In genomic region chr7:2928256-2928612, GRCh38 we compare ENCODE assay signal across 19 cellular contexts.
DNase-seq lines count a peak whose midpoint lies in the region; ATAC-seq, FAIRE-seq and TF ChIP-seq lines count a peak whose summit lies in the region.
"Had no signal": no experiment of that assay in that cellular context is flagged by ENCODE, and none has a peak within 500 bp of the region (broad histone marks: within the 10 kb centered on the region; RNA-seq: fewer than 3 reads in every experiment).

No MANE protein-coding gene starts in this region.

- no peak for TF ChIP-seq POLR2A in suprapubic skin (IDR thresholded peaks at IDR 0.05)

- no peak overlapping the region for H2AFZ ChIP-seq in mesenchymal stem cell (ENCODE audit: low read depth, low read length)

- no peaks in the 10 kb centered on the region for H3K9me3 Mint-ChIP-seq in immature natural killer cell
- H3K9me3 Mint-ChIP-seq in endothelial cell (ENCODE audit: unreplicated experiment): no peaks in the 10 kb centered on the region
- H3K9me3 Mint-ChIP-seq: HFFc6 had no signal

- DNase-seq in cardiac septum (ENCODE audit: low spot score) (peak; percentile 47), Right ventricle myocardium inferior (ENCODE audit: missing footprints) (no peak), RWPE2 (ENCODE audit: low spot score) (peak; percentile 45), kidney (peak; percentile 46), suprapubic skin (ENCODE audit: low spot score in 2 of 2) (peak; percentile 45 to 66), mesenchymal stem cell (no peak), immature natural killer cell (no peak), endothelial cell (ENCODE audit: low spot score) (no peak)
- DNase-seq: GF-D8, GOT3, HFFc6, Karpas-422, MM.1S, NCI-H2227 treated with DMSO at 0.1 percent for 48 hours, NCI-H524 treated with DMSO at 0.1 percent for 48 hours had no signal

- H4K8ac ChIP-seq in mesenchymal stem cell (ENCODE audit: low read length): no peak overlapping the region

- TF ChIP-seq CTCF in RWPE2 (IDR thresholded peaks at IDR 0.05; ENCODE audit: poor library complexity, severe bottlenecking): no peak
- TF ChIP-seq CTCF in kidney (IDR thresholded peaks at IDR 0.05; ENCODE audit: borderline replicate concordance, extremely low read depth, insufficient read depth): no peak
- TF ChIP-seq CTCF in suprapubic skin (IDR thresholded peaks at IDR 0.05): no peak
- no peak for TF ChIP-seq CTCF in endothelial cell (IDR thresholded peaks at IDR 0.05; ENCODE audit: unreplicated experiment)

- peaks cover 9 to 24% (median 18%) of the 10 kb centered on the region in 3 donors for H3K36me3 Mint-ChIP-seq in immature natural killer cell
- H3K36me3 Mint-ChIP-seq in endothelial cell (ENCODE audit: low read depth, unreplicated experiment): peaks cover 5% of the 10 kb centered on the region

- no peak overlapping the region for H2BK120ac ChIP-seq in mesenchymal stem cell (ENCODE audit: low read depth, low read length)

- H3K14ac ChIP-seq in mesenchymal stem cell (ENCODE audit: low read length in 2 of 2): no peak overlapping the region

- FAIRE-seq in kidney (lab: Jason Lieb, UNC): no peak
- FAIRE-seq: A549, GM12891, RCC 7860 had no signal

- no peaks in the 10 kb centered on the region for H3K27me3 ChIP-seq in RWPE2 (ENCODE audit: insufficient read depth, poor library complexity, severe bottlenecking)
- peaks cover 76% of the 10 kb centered on the region for H3K27me3 ChIP-seq in suprapubic skin
- H3K27me3 ChIP-seq in mesenchymal stem cell (ENCODE audit: control insufficient read depth in 1 of 2, insufficient read depth in 1 of 2, low read length in 2 of 2): peaks cover 13 to 62% of the 10 kb centered on the region in 2 experiments

- H3K4me1 ChIP-seq in RWPE2 (ENCODE audit: insufficient read depth, poor library complexity, severe bottlenecking) (peaks cover 5% of the 10 kb centered on the region), kidney (ENCODE audit: control insufficient read depth in 1 of 2, insufficient read depth in 1 of 2, low read depth in 1 of 2, low read length in 2 of 2) (no peaks in the 10 kb centered on the region), suprapubic skin (no peaks in the 10 kb centered on the region), mesenchymal stem cell (ENCODE audit: control insufficient read depth, insufficient read depth, low read depth, low read length) (no peaks in the 10 kb centered on the region)

- H3K27ac Mint-ChIP-seq in immature natural killer cell: no peak overlapping the region
- H3K27ac Mint-ChIP-seq in endothelial cell (ENCODE audit: unreplicated experiment): no peak overlapping the region
- H3K27ac Mint-ChIP-seq: HFFc6 had no signal

- H3K9me3 ChIP-seq in RWPE2 (ENCODE audit: severe bottlenecking) (no peaks in the 10 kb centered on the region), kidney (ENCODE audit: control insufficient read depth in 1 of 2, low read length in 2 of 2) (no peaks in the 10 kb centered on the region), suprapubic skin (no peaks in the 10 kb centered on the region), mesenchymal stem cell (ENCODE audit: control insufficient read depth, low read length) (no peaks in the 10 kb centered on the region)
- H3K9me3 ChIP-seq: A549 had no signal

- H3K18ac ChIP-seq in mesenchymal stem cell (ENCODE audit: low read depth in 1 of 2, low read length in 2 of 2): no peak overlapping the region

- no peaks in the 10 kb centered on the region for H3K79me1 ChIP-seq in mesenchymal stem cell (replicated peaks; ENCODE audit: low read length, poor library complexity, severe bottlenecking)

- H3K4ac ChIP-seq in mesenchymal stem cell (ENCODE audit: low read depth in 1 of 2, low read length in 2 of 2): no peak overlapping the region

- no peak overlapping the region for H2AK5ac ChIP-seq in mesenchymal stem cell (ENCODE audit: low read length, severe bottlenecking)

- no CpG with 5 or more reads among the region's 10 CpGs for WGBS in suprapubic skin
- WGBS in mesenchymal stem cell: 93% methylated on average over 10 of the region's 10 CpGs

- no peak for TF ChIP-seq EP300 in suprapubic skin (IDR thresholded peaks at IDR 0.05)

- ATAC-seq in Right ventricle myocardium inferior (no peak), RWPE2 (ENCODE audit: low read depth) (no peak)
- ATAC-seq: A549 had no signal

- H4K91ac ChIP-seq in mesenchymal stem cell (ENCODE audit: low read length): no peak overlapping the region

- peaks cover 4 to 25% (median 10%) of the 10 kb centered on the region in 3 donors for H3K27me3 Mint-ChIP-seq in immature natural killer cell (ENCODE audit: low read depth in 3 of 3)
- H3K27me3 Mint-ChIP-seq in endothelial cell (ENCODE audit: unreplicated experiment): peaks cover 1% of the 10 kb centered on the region

- no peak overlapping the region for H2BK5ac ChIP-seq in mesenchymal stem cell (ENCODE audit: low read depth, low read length, poor library complexity, severe bottlenecking)

- H3K27ac ChIP-seq in RWPE2 (ENCODE audit: poor library complexity, severe bottlenecking): no peak overlapping the region
- H3K27ac ChIP-seq in kidney (ENCODE audit: low read depth in 2 of 2, low read length in 2 of 2): no peak overlapping the region
- no peak overlapping the region for H3K27ac ChIP-seq in suprapubic skin
- no peak overlapping the region for H3K27ac ChIP-seq in mesenchymal stem cell (ENCODE audit: low read length, poor library complexity, severe bottlenecking)
- H3K27ac ChIP-seq: A549, C4-2B had no signal

- no peak overlapping the region for H2BK12ac ChIP-seq in mesenchymal stem cell (ENCODE audit: low read length in 2 of 2)

- no peak overlapping the region for H3K23ac ChIP-seq in mesenchymal stem cell (ENCODE audit: low read length in 2 of 2)

- H3K4me3 ChIP-seq in RWPE2 (ENCODE audit: severe bottlenecking) (no peak overlapping the region), kidney (ENCODE audit: low read length in 2 of 2) (no peak overlapping the region), suprapubic skin (no peak overlapping the region), mesenchymal stem cell (ENCODE audit: insufficient read depth in 1 of 2, low read depth in 1 of 2, low read length in 2 of 2) (no peak overlapping the region)
- H3K4me3 ChIP-seq: A549 had no signal

- H3K36me3 ChIP-seq in RWPE2 (ENCODE audit: low read depth) (no peaks in the 10 kb centered on the region), kidney (ENCODE audit: control insufficient read depth in 1 of 2, insufficient read depth in 2 of 2, low read length in 2 of 2) (no peaks in the 10 kb centered on the region), suprapubic skin (no peaks in the 10 kb centered on the region), mesenchymal stem cell (ENCODE audit: control insufficient read depth in 1 of 2, insufficient read depth in 2 of 2, low read depth in 1 of 2, low read length in 2 of 2) (no peaks in the 10 kb centered on the region)

- intact Hi-C loops in cardiac septum (cut with DNase I) (no loop called here), Right ventricle myocardium inferior (cut with DNase I) (no loop called here), kidney (cut with DNase I) (no loop called here)

- H3K9ac ChIP-seq in kidney (ENCODE audit: low read length in 2 of 2): no peak overlapping the region
- no peak overlapping the region for H3K9ac ChIP-seq in mesenchymal stem cell (ENCODE audit: low read length)

- no peak overlapping the region for H3K4me2 ChIP-seq in mesenchymal stem cell (ENCODE audit: low read length, poor library complexity, severe bottlenecking)
- H3K4me2 ChIP-seq: A549 had no signal

- no peak overlapping the region for H3K4me3 Mint-ChIP-seq in immature natural killer cell
- no peak overlapping the region for H3K4me3 Mint-ChIP-seq in endothelial cell (ENCODE audit: unreplicated experiment)
- H3K4me3 Mint-ChIP-seq: HFFc6 had no signal

- H3K4me1 Mint-ChIP-seq in immature natural killer cell (peaks cover 0 to 2% of the 10 kb centered on the region in 2 donors), endothelial cell (ENCODE audit: unreplicated experiment) (no peaks in the 10 kb centered on the region)

- no peak overlapping the region for H2BK15ac ChIP-seq in mesenchymal stem cell (ENCODE audit: low read depth, poor library complexity, severe bottlenecking)

Comparison
In these comparisons a context has a peak if more than half of its experiments do, and no peak if none do; other contexts are left out.
1. DNase-seq: peak in cardiac septum (single experiment), RWPE2 (single experiment), kidney (single experiment) and suprapubic skin (2 of 2); none in Right ventricle myocardium inferior (single experiment), mesenchymal stem cell (single experiment), immature natural killer cell (0 of 3) and endothelial cell (single experiment).